In the genomic region with DNA sequence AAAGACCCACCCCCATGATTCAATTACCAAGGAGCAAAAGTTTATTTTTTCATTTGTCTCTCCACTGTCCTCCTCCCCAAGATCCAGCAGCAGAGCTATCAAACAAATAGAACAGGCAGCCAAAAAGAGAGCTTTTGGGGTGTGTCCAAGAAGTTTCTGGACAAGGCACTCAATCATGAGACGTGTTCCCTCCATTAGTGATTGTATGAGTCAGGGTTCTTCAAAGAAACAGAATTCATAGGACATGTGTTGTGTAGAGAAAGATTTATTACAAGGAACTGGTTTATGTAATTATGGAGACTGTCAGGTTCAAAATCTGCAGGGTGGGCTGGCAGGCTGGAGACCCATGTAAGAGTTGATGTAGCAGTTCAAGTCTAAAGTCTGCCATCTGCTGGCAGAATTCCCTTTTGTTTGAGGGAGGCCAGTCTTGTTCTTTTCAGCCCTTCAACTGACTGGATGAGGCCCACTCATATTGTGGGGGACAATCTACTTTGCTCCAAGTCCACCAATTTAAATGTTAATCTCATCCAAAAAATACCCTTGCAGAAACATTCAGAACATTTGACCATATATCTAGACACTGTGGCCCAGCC, we compare ENCODE assay signal across 11 cellular contexts.
A peak's percentile ranks its signal among the peaks of the same experiment; 100 is the strongest.
DNase-seq lines count a peak whose midpoint lies in the region; ATAC-seq and TF ChIP-seq lines count a peak whose summit lies in the region.
"Had no signal": no experiment of that assay in that cellular context is flagged by ENCODE, and none has a peak within 500 bp of the region (broad histone marks: within the 10 kb centered on the region; RNA-seq: fewer than 3 reads in every experiment).

No MANE protein-coding gene starts in this region.

- no peaks in the 10 kb centered on the region for H3K27me3 Mint-ChIP-seq in WTC11 (ENCODE audit: low read depth)
- H3K27me3 Mint-ChIP-seq: T-cell had no signal

- H4K91ac ChIP-seq in mesenchymal stem cell (ENCODE audit: low read length), result no peak overlapping the region

- H2AFZ ChIP-seq in mesenchymal stem cell (ENCODE audit: low read depth, low read length), result no peak overlapping the region

- WGBS in mesenchymal stem cell, result 40% methylated on average over 1 of the region's 1 CpG

- no peak overlapping the region for H3K4me2 ChIP-seq in mesenchymal stem cell (ENCODE audit: low read length, poor library complexity, severe bottlenecking)

- H3K79me1 ChIP-seq in mesenchymal stem cell (replicated peaks; ENCODE audit: low read length, poor library complexity, severe bottlenecking), result no peaks in the 10 kb centered on the region

- ATAC-seq in WTC11 (peak; percentile 75; the same call in 1 of the 2 replicates), GM18517 (IDR thresholded peaks at IDR 0.05; ENCODE audit: unreplicated experiment) (no peak), HG02759 (IDR thresholded peaks at IDR 0.05; ENCODE audit: unreplicated experiment) (no peak)
- ATAC-seq: T-cell had no signal

- H3K4me1 Mint-ChIP-seq in WTC11, result no peaks in the 10 kb centered on the region
- H3K4me1 Mint-ChIP-seq: T-cell had no signal

- no peak overlapping the region for H3K23ac ChIP-seq in mesenchymal stem cell (ENCODE audit: low read length in 2 of 2)

- POLR2A ChIA-PET in WTC11 (lab: Charles Lee), result no interaction called here

- peak overlapping the region; percentile 66 for H2AK5ac ChIP-seq in mesenchymal stem cell (ENCODE audit: low read length, severe bottlenecking)

- no peak overlapping the region for H4K8ac ChIP-seq in mesenchymal stem cell (ENCODE audit: low read length)

- no peak overlapping the region for H3K27ac ChIP-seq in mesenchymal stem cell (ENCODE audit: low read length, poor library complexity, severe bottlenecking)
- H3K27ac ChIP-seq: neutrophil had no signal

- DNase-seq in ELR (ENCODE audit: low read depth) (peak; percentile 22), HT1080 (ENCODE audit: low read depth) (peak; percentile 11), WTC11 (ENCODE audit: low spot score) (peak; percentile 29), mesenchymal stem cell (peak; percentile 66), Ammon's horn (ENCODE audit: low spot score) (no peak), AG08395 (ENCODE audit: low spot score) (no peak)
- DNase-seq: NCI-H1048, T-cell had no signal

- peak overlapping the region; percentile 38 to 43 for H3K18ac ChIP-seq in mesenchymal stem cell (ENCODE audit: low read depth in 1 of 2, low read length in 2 of 2)

- H2BK120ac ChIP-seq in mesenchymal stem cell (ENCODE audit: low read depth, low read length), result peak overlapping the region; percentile 85

- H3K4me3 Mint-ChIP-seq in WTC11, result no peak overlapping the region
- H3K4me3 Mint-ChIP-seq: T-cell had no signal

- no peak overlapping the region for H3K27ac Mint-ChIP-seq in WTC11
- H3K27ac Mint-ChIP-seq: T-cell had no signal

- peak overlapping the region in 1 of 2 experiments; percentile 39 for H2BK12ac ChIP-seq in mesenchymal stem cell (ENCODE audit: low read length in 2 of 2)

- no peaks in the 10 kb centered on the region for H3K36me3 Mint-ChIP-seq in WTC11
- H3K36me3 Mint-ChIP-seq: T-cell had no signal

- H2BK5ac ChIP-seq in mesenchymal stem cell (ENCODE audit: low read depth, low read length, poor library complexity, severe bottlenecking), result no peak overlapping the region

- H3K9me3 ChIP-seq in mesenchymal stem cell (ENCODE audit: control insufficient read depth, low read length), result no peaks in the 10 kb centered on the region
- H3K9me3 ChIP-seq: neutrophil had no signal

- CTCF ChIA-PET in WTC11 (lab: Charles Lee), result interaction anchor here (0.9 to 1.7 kb wide), 2 partner anchors 13 to 237 kb away, joined by 3 read pairs; no protein-coding TSS in a partner anchor

- H3K9me3 Mint-ChIP-seq in WTC11, result peaks cover 2% of the 10 kb centered on the region; the same call in 1 of the 2 replicates

- no peaks in the 10 kb centered on the region for H3K27me3 ChIP-seq in mesenchymal stem cell (ENCODE audit: control insufficient read depth in 1 of 2, insufficient read depth in 1 of 2, low read length in 2 of 2)
- H3K27me3 ChIP-seq: neutrophil had no signal

- H3K4me3 ChIP-seq in mesenchymal stem cell (ENCODE audit: insufficient read depth in 1 of 2, low read depth in 1 of 2, low read length in 2 of 2), result no peak overlapping the region

- H3K4me1 ChIP-seq in mesenchymal stem cell (ENCODE audit: control insufficient read depth, insufficient read depth, low read depth, low read length), result peaks cover 1% of the 10 kb centered on the region

- peak; percentile 19; the same call in 1 of the 2 replicates for TF ChIP-seq CTCF in WTC11 (IDR thresholded peaks at IDR 0.05)

- peak overlapping the region in 1 of 2 experiments; percentile 37 for H3K4ac ChIP-seq in mesenchymal stem cell (ENCODE audit: low read depth in 1 of 2, low read length in 2 of 2)

- H2BK15ac ChIP-seq in mesenchymal stem cell (ENCODE audit: low read depth, poor library complexity, severe bottlenecking), result no peak overlapping the region

- no peaks in the 10 kb centered on the region for H3K36me3 ChIP-seq in mesenchymal stem cell (ENCODE audit: control insufficient read depth in 1 of 2, insufficient read depth in 2 of 2, low read depth in 1 of 2, low read length in 2 of 2)
- H3K36me3 ChIP-seq: neutrophil had no signal

- no peak overlapping the region for H3K9ac ChIP-seq in mesenchymal stem cell (ENCODE audit: low read length)

- no peak overlapping the region for H3K14ac ChIP-seq in mesenchymal stem cell (ENCODE audit: low read length in 2 of 2)

TF ChIP-seq in WTC11, 78 proteins besides CTCF, POLR2A, EP300 and RAD21 (continues in another document):
- TF ChIP-seq NR2C2 (CRISPR knock-in tag; IDR thresholded peaks at IDR 0.05) (no peak), TP53 (CRISPR knock-in tag; IDR thresholded peaks at IDR 0.05) (no peak)
- TF ChIP-seq, protein P1, sequence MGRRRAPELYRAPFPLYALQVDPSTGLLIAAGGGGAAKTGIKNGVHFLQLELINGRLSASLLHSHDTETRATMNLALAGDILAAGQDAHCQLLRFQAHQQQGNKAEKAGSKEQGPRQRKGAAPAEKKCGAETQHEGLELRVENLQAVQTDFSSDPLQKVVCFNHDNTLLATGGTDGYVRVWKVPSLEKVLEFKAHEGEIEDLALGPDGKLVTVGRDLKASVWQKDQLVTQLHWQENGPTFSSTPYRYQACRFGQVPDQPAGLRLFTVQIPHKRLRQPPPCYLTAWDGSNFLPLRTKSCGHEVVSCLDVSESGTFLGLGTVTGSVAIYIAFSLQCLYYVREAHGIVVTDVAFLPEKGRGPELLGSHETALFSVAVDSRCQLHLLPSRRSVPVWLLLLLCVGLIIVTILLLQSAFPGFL (CRISPR knock-in tag; IDR thresholded peaks at IDR 0.05; ENCODE audit: borderline replicate concordance), result no peak
- TF ChIP-seq, protein P2, sequence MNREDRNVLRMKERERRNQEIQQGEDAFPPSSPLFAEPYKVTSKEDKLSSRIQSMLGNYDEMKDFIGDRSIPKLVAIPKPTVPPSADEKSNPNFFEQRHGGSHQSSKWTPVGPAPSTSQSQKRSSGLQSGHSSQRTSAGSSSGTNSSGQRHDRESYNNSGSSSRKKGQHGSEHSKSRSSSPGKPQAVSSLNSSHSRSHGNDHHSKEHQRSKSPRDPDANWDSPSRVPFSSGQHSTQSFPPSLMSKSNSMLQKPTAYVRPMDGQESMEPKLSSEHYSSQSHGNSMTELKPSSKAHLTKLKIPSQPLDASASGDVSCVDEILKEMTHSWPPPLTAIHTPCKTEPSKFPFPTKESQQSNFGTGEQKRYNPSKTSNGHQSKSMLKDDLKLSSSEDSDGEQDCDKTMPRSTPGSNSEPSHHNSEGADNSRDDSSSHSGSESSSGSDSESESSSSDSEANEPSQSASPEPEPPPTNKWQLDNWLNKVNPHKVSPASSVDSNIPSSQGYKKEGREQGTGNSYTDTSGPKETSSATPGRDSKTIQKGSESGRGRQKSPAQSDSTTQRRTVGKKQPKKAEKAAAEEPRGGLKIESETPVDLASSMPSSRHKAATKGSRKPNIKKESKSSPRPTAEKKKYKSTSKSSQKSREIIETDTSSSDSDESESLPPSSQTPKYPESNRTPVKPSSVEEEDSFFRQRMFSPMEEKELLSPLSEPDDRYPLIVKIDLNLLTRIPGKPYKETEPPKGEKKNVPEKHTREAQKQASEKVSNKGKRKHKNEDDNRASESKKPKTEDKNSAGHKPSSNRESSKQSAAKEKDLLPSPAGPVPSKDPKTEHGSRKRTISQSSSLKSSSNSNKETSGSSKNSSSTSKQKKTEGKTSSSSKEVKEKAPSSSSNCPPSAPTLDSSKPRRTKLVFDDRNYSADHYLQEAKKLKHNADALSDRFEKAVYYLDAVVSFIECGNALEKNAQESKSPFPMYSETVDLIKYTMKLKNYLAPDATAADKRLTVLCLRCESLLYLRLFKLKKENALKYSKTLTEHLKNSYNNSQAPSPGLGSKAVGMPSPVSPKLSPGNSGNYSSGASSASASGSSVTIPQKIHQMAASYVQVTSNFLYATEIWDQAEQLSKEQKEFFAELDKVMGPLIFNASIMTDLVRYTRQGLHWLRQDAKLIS (CRISPR knock-in tag; IDR thresholded peaks at IDR 0.05; ENCODE audit: borderline replicate concordance), result no peak
- TF ChIP-seq, protein P3, sequence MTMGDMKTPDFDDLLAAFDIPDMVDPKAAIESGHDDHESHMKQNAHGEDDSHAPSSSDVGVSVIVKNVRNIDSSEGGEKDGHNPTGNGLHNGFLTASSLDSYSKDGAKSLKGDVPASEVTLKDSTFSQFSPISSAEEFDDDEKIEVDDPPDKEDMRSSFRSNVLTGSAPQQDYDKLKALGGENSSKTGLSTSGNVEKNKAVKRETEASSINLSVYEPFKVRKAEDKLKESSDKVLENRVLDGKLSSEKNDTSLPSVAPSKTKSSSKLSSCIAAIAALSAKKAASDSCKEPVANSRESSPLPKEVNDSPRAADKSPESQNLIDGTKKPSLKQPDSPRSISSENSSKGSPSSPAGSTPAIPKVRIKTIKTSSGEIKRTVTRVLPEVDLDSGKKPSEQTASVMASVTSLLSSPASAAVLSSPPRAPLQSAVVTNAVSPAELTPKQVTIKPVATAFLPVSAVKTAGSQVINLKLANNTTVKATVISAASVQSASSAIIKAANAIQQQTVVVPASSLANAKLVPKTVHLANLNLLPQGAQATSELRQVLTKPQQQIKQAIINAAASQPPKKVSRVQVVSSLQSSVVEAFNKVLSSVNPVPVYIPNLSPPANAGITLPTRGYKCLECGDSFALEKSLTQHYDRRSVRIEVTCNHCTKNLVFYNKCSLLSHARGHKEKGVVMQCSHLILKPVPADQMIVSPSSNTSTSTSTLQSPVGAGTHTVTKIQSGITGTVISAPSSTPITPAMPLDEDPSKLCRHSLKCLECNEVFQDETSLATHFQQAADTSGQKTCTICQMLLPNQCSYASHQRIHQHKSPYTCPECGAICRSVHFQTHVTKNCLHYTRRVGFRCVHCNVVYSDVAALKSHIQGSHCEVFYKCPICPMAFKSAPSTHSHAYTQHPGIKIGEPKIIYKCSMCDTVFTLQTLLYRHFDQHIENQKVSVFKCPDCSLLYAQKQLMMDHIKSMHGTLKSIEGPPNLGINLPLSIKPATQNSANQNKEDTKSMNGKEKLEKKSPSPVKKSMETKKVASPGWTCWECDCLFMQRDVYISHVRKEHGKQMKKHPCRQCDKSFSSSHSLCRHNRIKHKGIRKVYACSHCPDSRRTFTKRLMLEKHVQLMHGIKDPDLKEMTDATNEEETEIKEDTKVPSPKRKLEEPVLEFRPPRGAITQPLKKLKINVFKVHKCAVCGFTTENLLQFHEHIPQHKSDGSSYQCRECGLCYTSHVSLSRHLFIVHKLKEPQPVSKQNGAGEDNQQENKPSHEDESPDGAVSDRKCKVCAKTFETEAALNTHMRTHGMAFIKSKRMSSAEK (CRISPR knock-in tag; IDR thresholded peaks at IDR 0.05; ENCODE audit: borderline replicate concordance), result no peak

Comparison
In these comparisons a context has a peak if more than half of its experiments do, and no peak if none do; other contexts are left out.
1. DNase-seq: peak in ELR (single experiment), HT1080 (single experiment), WTC11 (single experiment) and mesenchymal stem cell (single experiment); none in Ammon's horn (single experiment) and AG08395 (single experiment).